In the genomic region with DNA sequence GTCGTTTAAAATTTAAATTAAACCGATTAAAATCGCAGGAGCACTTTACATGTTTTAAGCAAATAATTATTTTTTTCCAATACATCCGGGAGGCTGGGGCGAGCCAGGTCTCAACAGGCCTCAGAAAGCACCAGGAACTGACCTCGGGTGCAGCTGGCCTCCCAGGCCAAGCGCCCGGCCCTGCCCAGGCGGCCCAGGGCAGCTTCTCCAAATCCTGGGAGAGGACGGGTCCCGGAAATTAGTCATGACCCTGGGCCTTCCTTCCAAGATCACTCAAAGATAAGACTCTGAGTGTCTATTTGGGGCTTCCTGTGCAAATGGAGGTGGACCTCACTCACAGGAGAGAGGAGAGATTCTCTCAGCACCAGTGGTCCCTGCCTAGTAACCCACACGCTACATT, we compare ENCODE assay signal across 29 cellular contexts.
"Had no signal": no experiment of that assay in that cellular context is flagged by ENCODE, and none has a peak within 500 bp of the region (broad histone marks: within the 10 kb centered on the region; RNA-seq: fewer than 3 reads in every experiment).

No MANE protein-coding gene starts in this region.

- H3K36me3 Mint-ChIP-seq: memory B cell, neural progenitor cell had no signal

- DNase-seq: activated CD4-positive, alpha-beta T cell treated with anti-CD3 and anti-CD28 coated beads, Interleukin-2, amount 50 U/mL, for 1 hour; activated CD4-positive, CD25-positive, alpha-beta regulatory T cell treated with anti-CD3 and anti-CD28 coated beads, Interleukin-2, amount 50 U/mL, for 72 hours; activated CD8-positive, alpha-beta T cell treated with anti-CD3 and anti-CD28 coated beads for 36 hours; activated naive CD4-positive, alpha-beta T cell; activated naive CD8-positive, alpha-beta T cell treated with anti-CD3 and anti-CD28 coated beads for 36 hours; activated T-cell treated with anti-CD3 and anti-CD28 coated beads, Interleukin-2, amount 50 U/mL, for 48 hours; adrenal gland; aorta; body of pancreas; dorsolateral prefrontal cortex; effector memory CD4-positive, alpha-beta T cell; islet precursor cell; left cardiac atrium; midbrain; naive thymus-derived CD4-positive, alpha-beta T cell; right cardiac atrium; stimulated activated naive CD4-positive, alpha-beta T cell; SW 1271; T-helper 9 cell; tibial artery had no signal

- H3K4me3 ChIP-seq: adrenal gland, body of pancreas, cardiac muscle cell, coronary artery, dorsolateral prefrontal cortex, gastroesophageal sphincter, hepatocyte, neural progenitor cell, suprapubic skin, tibial artery had no signal

- H3K4me3 Mint-ChIP-seq: activated CD8-positive, alpha-beta T cell treated with anti-CD3 and anti-CD28 coated beads for 36 hours; activated naive CD8-positive, alpha-beta T cell treated with anti-CD3 and anti-CD28 coated beads for 36 hours; memory B cell; naive thymus-derived CD4-positive, alpha-beta T cell; neural progenitor cell; T-helper 1 cell treated with Interleukin-12 subunit alpha and Interleukin-12 subunit beta and Interleukin-4 antibody, amounts not matched to agents 30 μg/mL and 1 μg/mL, for 36 hours had no signal

- H3K27ac Mint-ChIP-seq: activated CD8-positive, alpha-beta T cell treated with anti-CD3 and anti-CD28 coated beads for 36 hours; activated naive CD8-positive, alpha-beta T cell treated with anti-CD3 and anti-CD28 coated beads for 36 hours; memory B cell; T-helper 1 cell treated with Interleukin-12 subunit alpha and Interleukin-12 subunit beta and Interleukin-4 antibody, amounts not matched to agents 30 μg/mL and 1 μg/mL, for 36 hours had no signal

- H3K9me3 Mint-ChIP-seq: T-helper 1 cell treated with Interleukin-12 subunit alpha and Interleukin-12 subunit beta and Interleukin-4 antibody, amounts not matched to agents 30 μg/mL and 1 μg/mL, for 36 hours had no signal

- H3K9me3 ChIP-seq: adrenal gland, body of pancreas, gastroesophageal sphincter, suprapubic skin, tibial artery had no signal

- H3K4me1 Mint-ChIP-seq: activated naive CD8-positive, alpha-beta T cell treated with anti-CD3 and anti-CD28 coated beads for 36 hours; memory B cell; naive thymus-derived CD4-positive, alpha-beta T cell had no signal

- H3K27ac ChIP-seq: adrenal gland, body of pancreas, cardiac muscle cell, coronary artery, dorsolateral prefrontal cortex, gastroesophageal sphincter, hepatocyte, neural progenitor cell, suprapubic skin, tibial artery, VCaP had no signal

- H3K4me1 ChIP-seq: adrenal gland, body of pancreas, gastroesophageal sphincter, tibial artery had no signal

- H3K27me3 Mint-ChIP-seq: activated CD8-positive, alpha-beta T cell treated with anti-CD3 and anti-CD28 coated beads for 36 hours; activated naive CD8-positive, alpha-beta T cell treated with anti-CD3 and anti-CD28 coated beads for 36 hours; memory B cell; naive thymus-derived CD4-positive, alpha-beta T cell had no signal

- H3K27me3 ChIP-seq: adrenal gland, body of pancreas, cardiac muscle cell, dorsolateral prefrontal cortex, gastroesophageal sphincter, hepatocyte, neural progenitor cell, suprapubic skin, tibial artery had no signal

- ATAC-seq: activated CD8-positive, alpha-beta T cell treated with anti-CD3 and anti-CD28 coated beads for 36 hours; body of pancreas; gastroesophageal sphincter; left cardiac atrium; naive thymus-derived CD4-positive, alpha-beta T cell; right cardiac atrium had no signal

- H3K36me3 ChIP-seq: adrenal gland, cardiac muscle cell, gastroesophageal sphincter, neural progenitor cell, suprapubic skin, tibial artery had no signal
